Comparison of ENCODE assay signal across 21 cellular contexts in genomic region chr20:21104466-21104761, GRCh38. TPM values are rescaled to one million over a fixed set of nuclear protein-coding genes. Genes with fewer than 3 reads are reported as not detected.
"Had no signal": no experiment of that assay in that cellular context is flagged by ENCODE, and none has a peak within 500 bp of the region (broad histone marks: within the 10 kb centered on the region; RNA-seq: fewer than 3 reads in every experiment).

No MANE protein-coding gene starts in this region.

- H3K36me3 ChIP-seq: lower lobe of right lung, upper lobe of left lung had no signal

- H3K9me3 Mint-ChIP-seq: activated CD4-positive, alpha-beta memory T cell treated with anti-CD3 and anti-CD28 coated beads for 36 hours; activated naive CD8-positive, alpha-beta T cell treated with anti-CD3 and anti-CD28 coated beads, Interleukin-2, amount 50 U/mL, for 24 hours; dendritic cell treated with granulocyte-macrophage colony-stimulating factor and Interleukin-4, amounts not matched to agents 40 ng/mL and 50 ng/mL, for 4 days; neural crest cell; stimulated activated naive CD8-positive, alpha-beta T cell treated with anti-CD3 and anti-CD28 coated beads, Interleukin-15, Interleukin-2, amounts not matched to agents 100 ng/mL and 50 ng/mL, for 24 hours had no signal

- H3K4me3 Mint-ChIP-seq: activated CD4-positive, alpha-beta memory T cell treated with anti-CD3 and anti-CD28 coated beads for 36 hours; activated naive CD8-positive, alpha-beta T cell treated with anti-CD3 and anti-CD28 coated beads, Interleukin-2, amount 50 U/mL, for 24 hours; activated T-helper 1 cell treated with anti-CD3 and anti-CD28 coated beads, Interleukin-12 subunit alpha, Interleukin-12 subunit beta, Interleukin-2, Interleukin-4 antibody, amounts not matched to agents 30 ng/mL and 10 ng/mL and 1 ng/mL, durations not matched to agents 14 hours and 24 hours and 36 hours; dendritic cell treated with granulocyte-macrophage colony-stimulating factor and Interleukin-4, amounts not matched to agents 40 ng/mL and 50 ng/mL, for 4 days; stimulated activated naive CD8-positive, alpha-beta T cell treated with anti-CD3 and anti-CD28 coated beads, Interleukin-15, Interleukin-2, amounts not matched to agents 100 ng/mL and 50 ng/mL, for 24 hours had no signal

- H3K27ac Mint-ChIP-seq: activated CD4-positive, alpha-beta memory T cell treated with anti-CD3 and anti-CD28 coated beads for 36 hours; activated naive CD8-positive, alpha-beta T cell treated with anti-CD3 and anti-CD28 coated beads, Interleukin-2, amount 50 U/mL, for 24 hours; activated T-helper 1 cell treated with anti-CD3 and anti-CD28 coated beads, Interleukin-12 subunit alpha, Interleukin-12 subunit beta, Interleukin-2, Interleukin-4 antibody, amounts not matched to agents 30 ng/mL and 10 ng/mL and 1 ng/mL, durations not matched to agents 14 hours and 24 hours and 36 hours; dendritic cell treated with granulocyte-macrophage colony-stimulating factor and Interleukin-4, amounts not matched to agents 40 ng/mL and 50 ng/mL, for 4 days; stimulated activated naive CD8-positive, alpha-beta T cell treated with anti-CD3 and anti-CD28 coated beads, Interleukin-15, Interleukin-2, amounts not matched to agents 100 ng/mL and 50 ng/mL, for 24 hours had no signal

- H3K9me3 ChIP-seq: lower lobe of right lung, psoas muscle, upper lobe of left lung had no signal

- H3K36me3 Mint-ChIP-seq: activated CD4-positive, alpha-beta memory T cell treated with anti-CD3 and anti-CD28 coated beads for 36 hours had no signal

- H3K4me3 ChIP-seq: lower lobe of right lung, psoas muscle, upper lobe of left lung had no signal

- H3K4me1 ChIP-seq: foreskin keratinocyte had no signal

- H3K27ac ChIP-seq: foreskin keratinocyte, lower lobe of right lung, psoas muscle, upper lobe of left lung had no signal

- DNase-seq: activated CD4-positive, alpha-beta memory T cell treated with anti-CD3 and anti-CD28 coated beads for 36 hours; activated CD4-positive, alpha-beta T cell treated with anti-CD3 and anti-CD28 coated beads for 1 hour; activated naive CD4-positive, alpha-beta T cell; activated naive CD8-positive, alpha-beta T cell treated with anti-CD3 and anti-CD28 coated beads, Interleukin-2, amount 50 U/mL, for 24 hours; aorta; effector memory CD4-positive, alpha-beta T cell; foreskin keratinocyte; glutamatergic neuron; left colon; lower lobe of right lung; midbrain; psoas muscle; SW 1271 had no signal

- ATAC-seq: activated naive CD8-positive, alpha-beta T cell treated with anti-CD3 and anti-CD28 coated beads, Interleukin-2, amount 50 U/mL, for 24 hours; foreskin keratinocyte; left colon; lower lobe of right lung; psoas muscle; sciatic nerve had no signal

- FAIRE-seq: islet of Langerhans had no signal

RNA-seq across cellular contexts. Expression of gene LINC00237, which starts 1.7 kb away (rescaled TPM):
- total RNA-seq: activated CD4-positive, alpha-beta memory T cell treated with anti-CD3 and anti-CD28 coated beads for 36 hours; activated T-helper 1 cell treated with anti-CD3 and anti-CD28 coated beads, Interleukin-12 subunit alpha, Interleukin-12 subunit beta, Interleukin-2, Interleukin-4 antibody, amounts not matched to agents 30 ng/mL and 10 ng/mL and 1 ng/mL, durations not matched to agents 14 hours and 24 hours and 36 hours; aorta; foreskin keratinocyte; left colon; lower lobe of right lung; neural crest cell; osteocyte; psoas muscle; sciatic nerve; upper lobe of left lung had no signal
- polyA plus RNA-seq: foreskin keratinocyte, psoas muscle had no signal
